In the genomic region with DNA sequence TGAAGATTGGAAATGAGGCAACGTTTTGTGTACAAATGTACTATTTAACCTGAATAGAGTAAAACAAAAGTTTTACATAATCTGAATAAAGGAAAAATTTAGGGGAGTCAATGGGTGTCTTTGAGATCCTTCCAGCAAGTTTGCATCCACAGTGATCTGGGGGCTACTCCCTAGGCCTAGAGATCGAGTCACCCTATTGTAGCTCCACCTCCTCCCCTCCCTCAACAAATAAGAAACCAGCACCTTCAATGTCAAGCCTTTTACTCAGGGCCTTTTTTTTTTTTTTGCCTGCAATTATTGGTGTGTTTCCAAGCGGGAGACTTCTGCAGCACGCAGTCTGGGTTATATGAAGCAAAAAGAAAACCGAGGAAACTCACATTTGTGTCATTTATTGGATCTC, we compare ENCODE assay signal across 25 cellular contexts.
"Had no signal": no experiment of that assay in that cellular context is flagged by ENCODE, and none has a peak within 500 bp of the region (broad histone marks: within the 10 kb centered on the region; RNA-seq: fewer than 3 reads in every experiment).

No MANE protein-coding gene starts in this region.

- H3K36me3 ChIP-seq: lower lobe of right lung, ovary, right atrium auricular region, right lobe of liver, stomach, thyroid gland, transverse colon, upper lobe of left lung, vagina had no signal

- DNase-seq: hypothalamus; islet precursor cell; left ventricle myocardium superior; lower lobe of right lung; mammary epithelial cell; mesenchymal stem cell; naive B cell; natural killer cell; ovary; right lobe of liver; stimulated activated CD4-positive, alpha-beta T cell treated with anti-CD3 and anti-CD28 coated beads, Interleukin-15, amount 100 ng/mL, for 24 hours; stimulated activated CD4-positive, alpha-beta T cell treated with anti-CD3 and anti-CD28 coated beads, Interleukin-2, amount 100 ng/mL, for 24 hours; stimulated activated CD4-positive, alpha-beta T cell treated with anti-CD3 and anti-CD28 coated beads, Interleukin-4, amount 100 ng/mL, for 1 hour; stimulated activated naive B cell treated with anti-CD40 and anti-IgM and Interleukin-4, amounts not matched to agents 10 μg/mL and 1 μg/mL and 100 μg/mL, for 72 hours; stimulated activated naive CD8-positive, alpha-beta T cell treated with anti-CD3 and anti-CD28 coated beads, Interleukin-15, Interleukin-2, amounts not matched to agents 100 U/mL and 50 U/mL, for 24 hours; stomach; testis; thyroid gland; transverse colon; upper lobe of left lung had no signal

- H3K36me3 Mint-ChIP-seq: naive B cell, natural killer cell had no signal

- H3K27ac Mint-ChIP-seq: naive B cell; natural killer cell; stimulated activated naive B cell treated with anti-CD40 and anti-IgM and Interleukin-4, amounts not matched to agents 10 μg/mL and 1 μg/mL and 100 μg/mL, for 72 hours had no signal

- H3K4me3 ChIP-seq: lower lobe of right lung, ovary, right atrium auricular region, right lobe of liver, smooth muscle cell, stomach, testis, thyroid gland, transverse colon, upper lobe of left lung, vagina had no signal

- H3K27me3 Mint-ChIP-seq: progenitor cell of endocrine pancreas had no signal

- H3K4me1 ChIP-seq: lower lobe of right lung, right lobe of liver, stomach, testis, thyroid gland, upper lobe of left lung, vagina had no signal

- H3K27me3 ChIP-seq: ovary, right atrium auricular region, right lobe of liver, stomach, testis, thyroid gland, transverse colon, upper lobe of left lung, vagina had no signal

- H3K9me3 ChIP-seq: lower lobe of right lung, ovary, right atrium auricular region, right lobe of liver, stomach, testis, thyroid gland, transverse colon, upper lobe of left lung, vagina had no signal

- H3K4me3 Mint-ChIP-seq: naive B cell; natural killer cell; stimulated activated naive B cell treated with anti-CD40 and anti-IgM and Interleukin-4, amounts not matched to agents 10 μg/mL and 1 μg/mL and 100 μg/mL, for 72 hours had no signal

- ATAC-seq: left lobe of liver; left ventricle myocardium superior; lower lobe of right lung; natural killer cell; right lobe of liver; stimulated activated naive B cell treated with anti-CD40 and anti-IgM and Interleukin-4, amounts not matched to agents 10 μg/mL and 1 μg/mL and 100 μg/mL, for 72 hours; stimulated activated naive CD8-positive, alpha-beta T cell treated with anti-CD3 and anti-CD28 coated beads, Interleukin-15, Interleukin-2, amounts not matched to agents 100 U/mL and 50 U/mL, for 24 hours had no signal

- H3K27ac ChIP-seq: lower lobe of right lung, ovary, right atrium auricular region, right lobe of liver, stomach, testis, thyroid gland, transverse colon, upper lobe of left lung, vagina had no signal

- H3K9me3 Mint-ChIP-seq: natural killer cell had no signal

- H3K4me1 Mint-ChIP-seq: naive B cell, natural killer cell had no signal
